Comparison of ENCODE assay signal across 8 cellular contexts in genomic region chr1:149103109-149104081, GRCh38. TPM values are rescaled to one million over a fixed set of nuclear protein-coding genes. Genes with fewer than 3 reads are reported as not detected.
DNase-seq lines count a peak whose midpoint lies in the region; ATAC-seq, FAIRE-seq and TF ChIP-seq lines count a peak whose summit lies in the region.
"Not testable (repeated sequence)": the region's sequence is repeated elsewhere in the genome, so short reads cannot be mapped to it uniquely, and the experiment has no call there.

TSS of gene NBPF9 (minus strand) at chr1:149103551. CDS start at chr1:149082139, 21,412 bp downstream.

- H3K9ac ChIP-seq in HepG2 (ENCODE audit: insufficient read depth, low read depth, low read length), result not testable (repeated sequence)

- ATAC-seq in HG03097 (IDR thresholded peaks at IDR 0.05; ENCODE audit: low FRiP score, unreplicated experiment) (peak; percentile 89), HepG2 (peak; percentile 99)

- not testable (repeated sequence) for TF ChIP-seq POLR2A in HepG2 (IDR thresholded peaks at IDR 0.05; ENCODE audit: insufficient read depth in 1 of 2, low read depth in 2 of 2, low read length in 2 of 2)

- H3K9me3 ChIP-seq in HepG2 (ENCODE audit: low read length), result not testable (repeated sequence)

- H4K20me1 ChIP-seq in HepG2 (ENCODE audit: insufficient read depth, low read length), result not testable (repeated sequence)

- 0 out of 2 replicates have a peak, but pooled peaks have one; percentile 5 for TF ChIP-seq CTCF in HepG2 (CRISPR knock-in tag; IDR thresholded peaks at IDR 0.05)

- not testable (repeated sequence) for TF ChIP-seq RAD21 in HepG2 (CRISPR knock-in tag; IDR thresholded peaks at IDR 0.05)

- H3K27ac ChIP-seq in ACC112 (ENCODE audit: low read depth, low read length); HepG2 (ENCODE audit: extremely low read length, insufficient read depth, low read length): not testable (repeated sequence)

- not testable (repeated sequence) for DNase-seq in GM19239 (ENCODE audit: insufficient read length, low spot score)
- peak; percentile 67 to 79 for DNase-seq in NCI-H526 (lab: John Stamatoyannopoulos, UW)
- DNase-seq in activated CD4-positive, alpha-beta T cell treated with anti-CD3 and anti-CD28 coated beads, Interleukin-2, amount 50 U/mL, for 4 hours, result peak; percentile 26 to 37
- DNase-seq in dedifferentiated amniotic fluid mesenchymal stem cell (ENCODE audit: extremely low spot score), result peak; percentile 13
- DNase-seq in HepG2 (ENCODE audit: low spot score), result peak; percentile 2
- peak; percentile 42 for DNase-seq in stimulated activated CD4-positive, alpha-beta T cell treated with anti-CD3 and anti-CD28 coated beads, Interleukin-12 subunit alpha, Interleukin-12 subunit beta, amount 100 ng/mL, for 4 hours

- H3K4me1 ChIP-seq in ACC112 (ENCODE audit: control insufficient read depth, insufficient read depth, low read length, unreplicated experiment); HepG2 (ENCODE audit: insufficient read depth, low read length): not testable (repeated sequence)

- H3K4me2 ChIP-seq in HepG2 (ENCODE audit: low read depth, low read length), result peak within 1 kb of the TSS; percentile 27; the same call in 1 of the 2 replicates

- TF ChIP-seq EP300 in HepG2 (IDR thresholded peaks at IDR 0.05; ENCODE audit: low read depth in 2 of 2, low read length in 2 of 2); HepG2 (CRISPR knock-in tag; IDR thresholded peaks at IDR 0.05; ENCODE audit: borderline replicate concordance): not testable (repeated sequence)

- peak within 1 kb of the TSS; percentile 62 for H3K4me3 ChIP-seq in ACC112 (ENCODE audit: low read depth, low read length)
- H3K4me3 ChIP-seq in HepG2 (replicated peaks in 1 of 3; ENCODE audit: insufficient read depth in 1 of 3, low read depth in 2 of 3, low read length in 3 of 3), result peak within 1 kb of the TSS in 2 of 3 experiments; percentile 49 to 60; a peak in 3 of 6 replicates

- intact Hi-C loops in HepG2 (cut with micrococcal nuclease; ENCODE audit: unreplicated experiment), result not testable (repeated sequence)

- not testable (repeated sequence) for H3K79me2 ChIP-seq in ACC112 (ENCODE audit: control insufficient read depth, insufficient read depth, low read length, unreplicated experiment); HepG2 (ENCODE audit: insufficient read depth, low read length)

- POLR2A ChIA-PET in HepG2 (lab: Yijun Ruan, JAX), result not testable (repeated sequence)

- not testable (repeated sequence) for H3K27me3 ChIP-seq in ACC112 (ENCODE audit: insufficient read depth, low read length); HepG2 (ENCODE audit: control insufficient read depth in 1 of 2, insufficient read depth in 2 of 2, low read length in 2 of 2)

- in situ Hi-C loops in HepG2 (cut with HindIII; ENCODE audit: extremely low pct_ligation_motif_present, low pct_unique_long_range_greater_than_20kb), result not testable (repeated sequence)

- CTCF ChIA-PET in HepG2 (lab: Yijun Ruan, JAX; ENCODE audit: low intra/inter-chr PET ratio, low total read pairs), result not testable (repeated sequence)

- peak; percentile 80 for FAIRE-seq in GM19239 (lab: Jason Lieb, UNC)
- FAIRE-seq in HepG2 (lab: Jason Lieb, UNC), result not testable (repeated sequence)

- not testable (repeated sequence) for BruUV-seq in HepG2 (replicated peaks; lab: Mats Ljungman, UMichigan)

- not testable (repeated sequence) for H3K36me3 ChIP-seq in ACC112 (ENCODE audit: insufficient read depth, low read length); HepG2 (replicated peaks in 1 of 2; ENCODE audit: control insufficient read depth in 1 of 2, insufficient read depth in 2 of 2, low read length in 2 of 2)

- not testable (repeated sequence) for H2AFZ ChIP-seq in ACC112 (ENCODE audit: low read length, unreplicated experiment); HepG2 (ENCODE audit: low read length)

- WGBS in HepG2 (ENCODE audit: low lambda C conversion rate), result no CpG with 5 or more reads among the region's 85 CpGs

TF ChIP-seq in HepG2, 621 proteins besides CTCF, POLR2A, EP300 and RAD21 (continues in another document):
- TF ChIP-seq ZNF777 (CRISPR knock-in tag; IDR thresholded peaks at IDR 0.05) (peak; percentile 32; the same call in 1 of the 2 replicates), SPEN (CRISPR knock-in tag; IDR thresholded peaks at IDR 0.05; ENCODE audit: low read depth) (0 out of 2 replicates have a peak, but pooled peaks have one; percentile 30), ZFX (CRISPR knock-in tag; IDR thresholded peaks at IDR 0.05; ENCODE audit: low read depth) (peak; percentile 48; the same call in 1 of the 2 replicates), ZNF687 (CRISPR knock-in tag; IDR thresholded peaks at IDR 0.05) (peak; percentile 47), UBTF (CRISPR knock-in tag; IDR thresholded peaks at IDR 0.05) (peak; percentile 55; the same call in 1 of the 2 replicates), SALL1 (CRISPR knock-in tag; IDR thresholded peaks at IDR 0.05) (peak; percentile 15; the same call in 1 of the 2 replicates), TAF1 (CRISPR knock-in tag; IDR thresholded peaks at IDR 0.05) (peak; percentile 26; the same call in 1 of the 2 replicates), PHF8 (CRISPR knock-in tag; IDR thresholded peaks at IDR 0.05) (peak; percentile 49)

RNA-seq across cellular contexts. Expression of gene NBPF9, which starts in this region (rescaled TPM):
- 9.5 and 10.9 TPM in 2 replicates for total RNA-seq in HepG2 (2016; rRNA removed; fragmentation: Illumina TruSeq; extraction: Trizol)
- 4.0 and 5.7 TPM in 2 replicates for total RNA-seq in HepG2 (2016; cell fraction: cytosol; rRNA removed; fragmentation: Illumina TruSeq; extraction: Trizol; ENCODE audit: low read depth)
- 8.5 and 10.3 TPM in 2 replicates for total RNA-seq in HepG2 (2016; cell fraction: insoluble cytoplasmic fraction; rRNA removed; fragmentation: Illumina TruSeq; extraction: Trizol)
- 6.9 and 7.1 TPM in 2 replicates for total RNA-seq in HepG2 (2016; cell fraction: membrane; rRNA removed; fragmentation: Illumina TruSeq; extraction: Trizol)
- total RNA-seq in HepG2 (2016; cell fraction: nucleus; rRNA removed; fragmentation: Illumina TruSeq; extraction: Trizol), result 16.7 and 19.0 TPM in 2 replicates
- 9.1 and 9.6 TPM in 2 replicates for polyA plus RNA-seq in HepG2 (2011; rRNA removed)
- polyA plus RNA-seq in HepG2 (2011; cell fraction: cytosol; rRNA removed), result 3.4 and 4.8 TPM in 2 replicates
- polyA plus RNA-seq in HepG2 (2011; cell fraction: nucleus; rRNA removed), result 19.0 and 24.2 TPM in 2 replicates
- polyA plus RNA-seq in HepG2 (2012), result 8.6 and 9.2 TPM in 2 replicates
- 1.6 TPM in 2 replicates for polyA plus RNA-seq in HepG2 (2016; cell fraction: cytosol; fragmentation: Illumina TruSeq; extraction: Trizol; ENCODE audit: low read depth)
- 6.9 and 7.9 TPM in 2 replicates for polyA plus RNA-seq in HepG2 (2016; cell fraction: insoluble cytoplasmic fraction; fragmentation: Illumina TruSeq; extraction: Trizol; ENCODE audit: low read depth)
- 3.0 and 3.2 TPM in 2 replicates for polyA plus RNA-seq in HepG2 (2016; cell fraction: membrane; fragmentation: Illumina TruSeq; extraction: Trizol; ENCODE audit: low read depth)
- 28.9 and 33.7 TPM in 2 replicates for polyA plus RNA-seq in HepG2 (2016; cell fraction: nucleus; fragmentation: Illumina TruSeq; extraction: Trizol; ENCODE audit: insufficient read depth, low read depth)
- polyA minus RNA-seq in HepG2 (2011; rRNA and poly(A)+ RNA removed; ENCODE audit: low replicate concordance), result 8.9 and 31.3 TPM in 2 replicates
- polyA minus RNA-seq in HepG2 (2011; cell fraction: cytosol; rRNA and poly(A)+ RNA removed), result 4.5 and 5.4 TPM in 2 replicates
- polyA minus RNA-seq in HepG2 (2011; cell fraction: nucleus; rRNA and poly(A)+ RNA removed), result 19.3 and 29.0 TPM in 2 replicates
